In the genomic region with DNA sequence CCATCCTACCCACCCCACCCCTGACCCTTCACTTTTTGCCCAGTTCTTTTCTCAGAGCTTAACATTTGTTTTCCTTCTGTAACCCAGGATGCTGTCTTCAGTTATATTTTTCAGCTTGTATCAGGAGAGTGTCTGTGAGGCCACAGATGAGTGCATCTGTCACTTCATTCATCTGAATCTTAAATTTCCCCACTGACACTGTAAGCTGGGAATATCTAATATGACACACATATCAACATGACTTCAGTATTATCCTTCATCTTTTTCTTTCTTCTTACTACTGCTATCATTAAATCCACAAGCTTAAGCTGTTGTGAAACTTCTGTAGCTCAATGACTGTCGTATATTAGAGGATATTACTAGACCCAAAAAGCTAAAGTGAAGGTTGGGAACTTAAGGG, we compare ENCODE assay signal across 17 cellular contexts. TPM values are rescaled to one million over a fixed set of nuclear protein-coding genes. Genes with fewer than 3 reads are reported as not detected.
A peak's percentile ranks its signal among the peaks of the same experiment; 100 is the strongest.
DNase-seq lines count a peak whose midpoint lies in the region; ATAC-seq and TF ChIP-seq lines count a peak whose summit lies in the region.
"Had no signal": no experiment of that assay in that cellular context is flagged by ENCODE, and none has a peak within 500 bp of the region (broad histone marks: within the 10 kb centered on the region; RNA-seq: fewer than 3 reads in every experiment).

No MANE protein-coding gene starts in this region.

- H3K27ac ChIP-seq in left ventricle myocardium inferior (replicated peaks) = peak overlapping the region; percentile 58
- H3K27ac ChIP-seq in right atrium auricular region = peak overlapping the region in 1 of 2 donors; percentile 41
- no peak overlapping the region for H3K27ac ChIP-seq in upper lobe of left lung
- H3K27ac ChIP-seq: A549, C4-2B, Peyer's patch had no signal

- H3K4me3 ChIP-seq in left ventricle myocardium inferior (no peak overlapping the region), right atrium auricular region (no peak overlapping the region), upper lobe of left lung (no peak overlapping the region)
- H3K4me3 ChIP-seq: A549, Peyer's patch had no signal

- no peak for TF ChIP-seq POLR2A in upper lobe of left lung (IDR thresholded peaks at IDR 0.05)

- H3K27me3 Mint-ChIP-seq in glutamatergic neuron (ENCODE audit: unreplicated experiment) = peaks cover 2% of the 10 kb centered on the region
- peaks cover 14% of the 10 kb centered on the region for H3K27me3 Mint-ChIP-seq in neural crest cell (ENCODE audit: low read depth)

- H3K36me3 Mint-ChIP-seq in glutamatergic neuron (ENCODE audit: unreplicated experiment) (no peaks in the 10 kb centered on the region), neural crest cell (ENCODE audit: low read depth) (no peaks in the 10 kb centered on the region)

- DNase-seq in left ventricle myocardium inferior (no peak), right atrium auricular region (ENCODE audit: low spot score) (no peak), glutamatergic neuron (no peak), neural crest cell (ENCODE audit: low read depth, low spot score) (no peak), upper lobe of left lung (no peak), RKO (ENCODE audit: low spot score) (no peak), AG08396 (ENCODE audit: low spot score) (no peak)
- DNase-seq in NK-92 treated with Interleukin-12 subunit alpha and Interleukin-12 subunit beta, amount 100 ng/mL, for 24 hours (lab: John Stamatoyannopoulos, UW) = no peak
- DNase-seq: DMS79, H7, NCI-H1436, NCI-H2029, NCI-H446, Peyer's patch had no signal

- WGBS in upper lobe of left lung, 2 donors = 72% methylated on average over 1 of the region's 1 CpG

- H3K27ac Mint-ChIP-seq in glutamatergic neuron (ENCODE audit: unreplicated experiment) = peak overlapping the region; percentile 67
- no peak overlapping the region for H3K27ac Mint-ChIP-seq in neural crest cell (ENCODE audit: unreplicated experiment)

- H3K4me1 ChIP-seq in left ventricle myocardium inferior (peaks cover 63% of the 10 kb centered on the region), right atrium auricular region (peaks cover 0 to 19% of the 10 kb centered on the region in 2 donors), upper lobe of left lung (peaks cover 7 to 13% (median 10%) of the 10 kb centered on the region in 4 donors)
- H3K4me1 ChIP-seq: A549 had no signal

- TF ChIP-seq EP300 in upper lobe of left lung (IDR thresholded peaks at IDR 0.05) = no peak

- H3K9me3 Mint-ChIP-seq in glutamatergic neuron (ENCODE audit: unreplicated experiment) (peaks cover 9% of the 10 kb centered on the region), neural crest cell (no peaks in the 10 kb centered on the region)

- no peak for TF ChIP-seq CTCF in left ventricle myocardium inferior (IDR thresholded peaks at IDR 0.05; ENCODE audit: borderline replicate concordance)
- no peak for TF ChIP-seq CTCF in right atrium auricular region (IDR thresholded peaks at IDR 0.05)
- no peak for TF ChIP-seq CTCF in glutamatergic neuron (IDR thresholded peaks at IDR 0.05; ENCODE audit: partially characterized antibody, unreplicated experiment)
- no peak for TF ChIP-seq CTCF in neural crest cell (conservative IDR thresholded peaks at IDR 0.05)
- TF ChIP-seq CTCF in upper lobe of left lung (IDR thresholded peaks at IDR 0.05) = no peak

- H3K36me3 ChIP-seq in left ventricle myocardium inferior (no peaks in the 10 kb centered on the region), right atrium auricular region (no peaks in the 10 kb centered on the region), upper lobe of left lung (no peaks in the 10 kb centered on the region)
- H3K36me3 ChIP-seq: Peyer's patch had no signal

- peak overlapping the region; percentile 47 for H3K4me3 Mint-ChIP-seq in glutamatergic neuron (ENCODE audit: unreplicated experiment)
- H3K4me3 Mint-ChIP-seq in neural crest cell = peak overlapping the region; percentile 0

- intact Hi-C loops in left ventricle myocardium inferior (cut with micrococcal nuclease) = no loop called here

- H3K27me3 ChIP-seq in left ventricle myocardium inferior (ENCODE audit: low read depth) (no peaks in the 10 kb centered on the region), right atrium auricular region (no peaks in the 10 kb centered on the region), upper lobe of left lung (no peaks in the 10 kb centered on the region)
- H3K27me3 ChIP-seq: Peyer's patch had no signal

- H3K4me1 Mint-ChIP-seq in glutamatergic neuron (ENCODE audit: low read depth, unreplicated experiment) (peaks cover 25% of the 10 kb centered on the region), neural crest cell (peaks cover 20% of the 10 kb centered on the region)

- H3K9me3 ChIP-seq in left ventricle myocardium inferior (replicated peaks) = no peaks in the 10 kb centered on the region
- no peaks in the 10 kb centered on the region for H3K9me3 ChIP-seq in right atrium auricular region
- H3K9me3 ChIP-seq in upper lobe of left lung = no peaks in the 10 kb centered on the region
- H3K9me3 ChIP-seq: A549, Peyer's patch had no signal

- ATAC-seq in upper lobe of left lung (ENCODE audit: low FRiP score in 2 of 2) = no peak
- ATAC-seq: A549, Right ventricle myocardium inferior had no signal

RNA-seq across cellular contexts. Expression of a gene that starts 4.9 kb away (rescaled TPM):
- 35.7 TPM for total RNA-seq in left ventricle myocardium inferior
- total RNA-seq in right atrium auricular region = 10 to 100 TPM; 14.5 to 19.7 TPM
- 5.7 TPM for total RNA-seq in glutamatergic neuron (ENCODE audit: unreplicated experiment)
- total RNA-seq in neural crest cell = 3.1 and 3.2 TPM in 2 replicates
- 10 to 100 TPM in 1 of 6 donors, 1 to 10 TPM in 5; 2.1 to 16.2 (median 6.7) TPM for total RNA-seq in upper lobe of left lung

RNA-seq across cellular contexts. Expression of a gene that starts 47.8 kb away (rescaled TPM):
- 10.3 TPM for total RNA-seq in left ventricle myocardium inferior
- 1 to 10 TPM; 1.7 to 2.8 TPM for total RNA-seq in right atrium auricular region
- 11.8 TPM for total RNA-seq in glutamatergic neuron (ENCODE audit: unreplicated experiment)
- 2.3 and 3.0 TPM in 2 replicates for total RNA-seq in neural crest cell
- 10 to 100 TPM in 1 of 6 donors, 1 to 10 TPM in 5; 1.9 to 13.6 (median 6.1) TPM for total RNA-seq in upper lobe of left lung
